ENCODE assay signal across 8 cellular contexts in genomic region chr3:48695113-48695753, GRCh38. TPM values are rescaled to one million over a fixed set of nuclear protein-coding genes. Genes with fewer than 3 reads are reported as not detected.
DNase-seq lines count a peak whose midpoint lies in the region; ATAC-seq and TF ChIP-seq lines count a peak whose summit lies in the region.

No MANE protein-coding gene starts in this region.

- no peaks in the 10 kb centered on the region for H3K9me3 Mint-ChIP-seq in progenitor cell of endocrine pancreas (ENCODE audit: low read depth)

- intact Hi-C loops in left ventricle myocardium inferior (cut with micrococcal nuclease) = no loop called here

- peak overlapping the region; percentile 67 for H3K4me3 ChIP-seq in left ventricle myocardium inferior

- H3K27ac ChIP-seq in angular gyrus (ENCODE audit: low read depth, low read length) (peak overlapping the region; percentile 95), left ventricle myocardium inferior (replicated peaks) (peak overlapping the region; percentile 89)

- peak; percentile 71 for DNase-seq in EH (ENCODE audit: low read depth)
- peak; percentile 71 for DNase-seq in left ventricle myocardium inferior
- DNase-seq in progenitor cell of endocrine pancreas (ENCODE audit: low spot score, unreplicated experiment) = no peak
- no peak for DNase-seq in NCI-H2171 (lab: John Stamatoyannopoulos, UW)
- DNase-seq in activated T-cell treated with anti-CD3 and anti-CD28 coated beads for 4 hours = no peak
- DNase-seq in CD1c-positive myeloid dendritic cell (ENCODE audit: extremely low spot score) = no peak

- no peaks in the 10 kb centered on the region for H3K9me3 ChIP-seq in left ventricle myocardium inferior (replicated peaks)

- no peak overlapping the region for H3K4me3 Mint-ChIP-seq in progenitor cell of endocrine pancreas (ENCODE audit: low read depth)

- H3K27ac Mint-ChIP-seq in progenitor cell of endocrine pancreas = peak overlapping the region; percentile 86

- H3K4me1 ChIP-seq in left ventricle myocardium inferior = peaks cover 58% of the 10 kb centered on the region

- ATAC-seq in HG03442 (IDR thresholded peaks at IDR 0.05; ENCODE audit: unreplicated experiment) = no peak

- H3K27me3 Mint-ChIP-seq in progenitor cell of endocrine pancreas = no peaks in the 10 kb centered on the region

- peaks cover 73% of the 10 kb centered on the region for H3K36me3 ChIP-seq in left ventricle myocardium inferior

- H3K4me1 Mint-ChIP-seq in progenitor cell of endocrine pancreas (ENCODE audit: low read depth) = peaks cover 12% of the 10 kb centered on the region

- peaks cover 32% of the 10 kb centered on the region for H3K36me3 Mint-ChIP-seq in progenitor cell of endocrine pancreas (ENCODE audit: insufficient read depth)

- TF ChIP-seq CTCF in left ventricle myocardium inferior (IDR thresholded peaks at IDR 0.05; ENCODE audit: borderline replicate concordance) (no peak), progenitor cell of endocrine pancreas (IDR thresholded peaks at IDR 0.05; ENCODE audit: unreplicated experiment) (no peak)

- no peaks in the 10 kb centered on the region for H3K27me3 ChIP-seq in left ventricle myocardium inferior (ENCODE audit: low read depth)

RNA-seq across cellular contexts. Expression of gene NCKIPSD, which starts 9.5 kb away (rescaled TPM):
- total RNA-seq in left ventricle myocardium inferior = 17.0 TPM
- 29.8 and 32.0 TPM in 2 replicates for total RNA-seq in progenitor cell of endocrine pancreas

RNA-seq across cellular contexts. Expression of gene IP6K2, which starts 21.8 kb away (rescaled TPM):
- 23.5 TPM for total RNA-seq in left ventricle myocardium inferior
- 207 and 212 TPM in 2 replicates for total RNA-seq in progenitor cell of endocrine pancreas

RNA-seq across cellular contexts. Expression of gene CELSR3, which starts 32.5 kb away (rescaled TPM):
- total RNA-seq in left ventricle myocardium inferior (0.14 TPM), progenitor cell of endocrine pancreas (14.9 and 15.2 TPM in 2 replicates)

RNA-seq across cellular contexts. Expression of gene SLC26A6, which starts 60.0 kb away (rescaled TPM):
- total RNA-seq in left ventricle myocardium inferior (12.9 TPM), progenitor cell of endocrine pancreas (31.0 and 35.9 TPM in 2 replicates)

Comparison
In these comparisons a context has a peak if more than half of its experiments do, and no peak if none do; other contexts are left out.
1. DNase-seq: peak in EH (single experiment) and left ventricle myocardium inferior (single experiment); none in progenitor cell of endocrine pancreas (single experiment), NCI-H2171 (single experiment), activated T-cell treated with anti-CD3 and anti-CD28 coated beads for 4 hours (single experiment) and CD1c-positive myeloid dendritic cell (single experiment).
2. RNA of gene CELSR3, which starts 32.5 kb away (total RNA-seq): 14.9 to 15.2 TPM in progenitor cell of endocrine pancreas; 0.14 TPM in left ventricle myocardium inferior (single experiment); every median in the first group is over 10 times any median in the second.